In the genomic region with DNA sequence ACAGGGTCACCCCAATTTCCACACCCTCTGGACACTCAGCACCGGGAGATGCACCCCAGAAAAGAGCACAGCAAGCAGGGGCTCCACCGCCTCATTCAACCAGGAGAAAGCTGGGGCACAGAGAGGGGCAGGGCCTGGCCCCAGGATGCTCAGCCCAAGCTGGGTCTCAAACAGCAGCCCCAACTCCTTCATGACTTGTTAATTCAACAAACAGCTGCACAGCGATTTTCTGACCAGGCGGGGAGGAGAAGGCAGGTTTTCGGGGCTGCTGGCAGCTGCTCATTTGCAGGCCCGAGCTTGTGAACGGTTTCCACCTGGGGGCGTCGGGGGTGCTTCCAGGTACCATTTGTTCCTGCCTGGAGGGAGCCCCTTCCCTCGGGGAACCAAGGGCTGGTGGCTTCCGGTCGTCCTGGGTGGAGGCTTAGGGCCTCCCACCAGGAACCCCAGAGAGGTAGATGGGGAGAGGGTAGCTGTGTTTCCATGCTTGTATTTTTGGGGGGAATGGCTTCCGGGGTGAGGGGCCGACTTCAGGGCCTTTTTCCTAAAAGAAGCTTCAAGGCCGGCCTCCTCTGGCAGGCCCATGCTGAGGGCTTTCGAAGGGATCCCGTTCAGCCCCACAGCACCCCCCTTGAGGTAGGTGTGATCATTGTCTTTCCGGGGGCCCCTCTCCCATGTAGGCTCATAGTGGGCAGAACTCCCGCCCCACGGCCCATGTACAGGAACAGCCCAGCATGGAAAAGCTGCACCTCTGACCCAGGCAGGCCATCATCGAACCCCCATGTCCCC, we compare ENCODE assay signal across 1 cellular context.
TF ChIP-seq lines count a peak whose summit lies in the region.

No MANE protein-coding gene starts in this region.

TF ChIP-seq in GM23338, 12 proteins besides CTCF, POLR2A, EP300 and RAD21 (continued from another document):
- TF ChIP-seq, protein P1, sequence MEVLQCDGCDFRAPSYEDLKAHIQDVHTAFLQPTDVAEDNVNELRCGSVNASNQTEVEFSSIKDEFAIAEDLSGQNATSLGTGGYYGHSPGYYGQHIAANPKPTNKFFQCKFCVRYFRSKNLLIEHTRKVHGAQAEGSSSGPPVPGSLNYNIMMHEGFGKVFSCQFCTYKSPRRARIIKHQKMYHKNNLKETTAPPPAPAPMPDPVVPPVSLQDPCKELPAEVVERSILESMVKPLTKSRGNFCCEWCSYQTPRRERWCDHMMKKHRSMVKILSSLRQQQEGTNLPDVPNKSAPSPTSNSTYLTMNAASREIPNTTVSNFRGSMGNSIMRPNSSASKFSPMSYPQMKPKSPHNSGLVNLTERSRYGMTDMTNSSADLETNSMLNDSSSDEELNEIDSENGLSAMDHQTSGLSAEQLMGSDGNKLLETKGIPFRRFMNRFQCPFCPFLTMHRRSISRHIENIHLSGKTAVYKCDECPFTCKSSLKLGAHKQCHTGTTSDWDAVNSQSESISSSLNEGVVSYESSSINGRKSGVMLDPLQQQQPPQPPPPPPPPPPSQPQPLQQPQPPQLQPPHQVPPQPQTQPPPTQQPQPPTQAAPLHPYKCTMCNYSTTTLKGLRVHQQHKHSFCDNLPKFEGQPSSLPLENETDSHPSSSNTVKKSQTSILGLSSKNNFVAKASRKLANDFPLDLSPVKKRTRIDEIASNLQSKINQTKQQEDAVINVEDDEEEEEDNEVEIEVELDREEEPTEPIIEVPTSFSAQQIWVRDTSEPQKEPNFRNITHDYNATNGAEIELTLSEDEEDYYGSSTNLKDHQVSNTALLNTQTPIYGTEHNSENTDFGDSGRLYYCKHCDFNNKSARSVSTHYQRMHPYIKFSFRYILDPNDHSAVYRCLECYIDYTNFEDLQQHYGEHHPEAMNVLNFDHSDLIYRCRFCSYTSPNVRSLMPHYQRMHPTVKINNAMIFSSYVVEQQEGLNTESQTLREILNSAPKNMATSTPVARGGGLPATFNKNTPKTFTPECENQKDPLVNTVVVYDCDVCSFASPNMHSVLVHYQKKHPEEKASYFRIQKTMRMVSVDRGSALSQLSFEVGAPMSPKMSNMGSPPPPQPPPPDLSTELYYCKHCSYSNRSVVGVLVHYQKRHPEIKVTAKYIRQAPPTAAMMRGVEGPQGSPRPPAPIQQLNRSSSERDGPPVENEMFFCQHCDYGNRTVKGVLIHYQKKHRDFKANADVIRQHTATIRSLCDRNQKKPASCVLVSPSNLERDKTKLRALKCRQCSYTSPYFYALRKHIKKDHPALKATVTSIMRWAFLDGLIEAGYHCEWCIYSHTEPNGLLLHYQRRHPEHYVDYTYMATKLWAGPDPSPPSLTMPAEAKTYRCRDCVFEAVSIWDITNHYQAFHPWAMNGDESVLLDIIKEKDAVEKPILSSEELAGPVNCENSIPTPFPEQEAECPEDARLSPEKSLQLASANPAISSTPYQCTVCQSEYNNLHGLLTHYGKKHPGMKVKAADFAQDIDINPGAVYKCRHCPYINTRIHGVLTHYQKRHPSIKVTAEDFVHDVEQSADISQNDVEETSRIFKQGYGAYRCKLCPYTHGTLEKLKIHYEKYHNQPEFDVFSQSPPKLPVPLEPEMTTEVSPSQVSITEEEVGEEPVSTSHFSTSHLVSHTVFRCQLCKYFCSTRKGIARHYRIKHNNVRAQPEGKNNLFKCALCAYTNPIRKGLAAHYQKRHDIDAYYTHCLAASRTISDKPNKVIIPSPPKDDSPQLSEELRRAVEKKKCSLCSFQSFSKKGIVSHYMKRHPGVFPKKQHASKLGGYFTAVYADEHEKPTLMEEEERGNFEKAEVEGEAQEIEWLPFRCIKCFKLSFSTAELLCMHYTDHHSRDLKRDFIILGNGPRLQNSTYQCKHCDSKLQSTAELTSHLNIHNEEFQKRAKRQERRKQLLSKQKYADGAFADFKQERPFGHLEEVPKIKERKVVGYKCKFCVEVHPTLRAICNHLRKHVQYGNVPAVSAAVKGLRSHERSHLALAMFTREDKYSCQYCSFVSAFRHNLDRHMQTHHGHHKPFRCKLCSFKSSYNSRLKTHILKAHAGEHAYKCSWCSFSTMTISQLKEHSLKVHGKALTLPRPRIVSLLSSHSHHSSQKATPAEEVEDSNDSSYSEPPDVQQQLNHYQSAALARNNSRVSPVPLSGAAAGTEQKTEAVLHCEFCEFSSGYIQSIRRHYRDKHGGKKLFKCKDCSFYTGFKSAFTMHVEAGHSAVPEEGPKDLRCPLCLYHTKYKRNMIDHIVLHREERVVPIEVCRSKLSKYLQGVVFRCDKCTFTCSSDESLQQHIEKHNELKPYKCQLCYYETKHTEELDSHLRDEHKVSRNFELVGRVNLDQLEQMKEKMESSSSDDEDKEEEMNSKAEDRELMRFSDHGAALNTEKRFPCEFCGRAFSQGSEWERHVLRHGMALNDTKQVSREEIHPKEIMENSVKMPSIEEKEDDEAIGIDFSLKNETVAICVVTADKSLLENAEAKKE (CRISPR knock-in tag; IDR thresholded peaks at IDR 0.05) = no peak
TF ChIP-seq in GM23338: peak in this region for 0.
